1 cellular context compared by ENCODE assay signal in the genomic region with DNA sequence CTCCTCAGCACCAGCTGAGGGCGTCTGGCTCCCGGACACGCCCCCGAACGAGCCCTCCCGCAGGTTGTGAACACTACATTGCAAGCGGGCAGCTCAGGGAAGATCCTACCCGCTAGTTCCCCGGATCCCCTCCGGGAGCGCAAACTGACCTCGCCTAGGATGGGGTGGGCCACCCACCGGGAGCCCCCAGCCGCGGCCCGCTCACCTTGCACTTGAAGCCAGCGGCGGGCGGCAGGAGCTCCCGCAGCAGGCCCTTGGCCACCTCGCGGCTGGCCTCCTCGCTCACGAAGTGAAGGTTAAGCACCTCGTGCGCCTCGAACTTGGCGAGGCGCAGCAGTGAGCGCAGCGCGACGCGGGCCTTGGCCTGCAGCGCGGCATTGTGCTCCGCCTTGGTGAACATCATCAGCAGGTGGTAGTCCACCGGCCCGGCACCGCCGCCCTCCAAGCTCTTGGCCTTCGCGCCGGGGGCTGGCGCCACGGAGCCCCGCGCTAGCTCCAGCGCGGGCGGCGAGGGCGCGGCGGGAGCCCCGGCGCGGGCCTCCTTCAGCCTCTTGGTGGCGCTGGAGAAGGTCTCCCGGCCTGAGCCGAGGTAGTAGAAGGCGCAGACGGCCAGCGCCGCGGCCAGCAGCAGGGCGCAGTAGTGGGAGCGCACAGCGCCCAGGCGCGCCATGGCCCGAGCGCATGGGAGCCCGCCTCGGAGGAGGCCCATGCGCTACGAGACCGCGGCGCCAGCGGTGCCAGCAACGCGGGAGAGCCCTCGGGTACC.
TF ChIP-seq lines count a peak whose summit lies in the region.

No MANE protein-coding gene starts in this region.

TF ChIP-seq in K562, 482 proteins besides CTCF, POLR2A, EP300 and RAD21 (continued from another document and continues in another):
- TF ChIP-seq, protein P1, sequence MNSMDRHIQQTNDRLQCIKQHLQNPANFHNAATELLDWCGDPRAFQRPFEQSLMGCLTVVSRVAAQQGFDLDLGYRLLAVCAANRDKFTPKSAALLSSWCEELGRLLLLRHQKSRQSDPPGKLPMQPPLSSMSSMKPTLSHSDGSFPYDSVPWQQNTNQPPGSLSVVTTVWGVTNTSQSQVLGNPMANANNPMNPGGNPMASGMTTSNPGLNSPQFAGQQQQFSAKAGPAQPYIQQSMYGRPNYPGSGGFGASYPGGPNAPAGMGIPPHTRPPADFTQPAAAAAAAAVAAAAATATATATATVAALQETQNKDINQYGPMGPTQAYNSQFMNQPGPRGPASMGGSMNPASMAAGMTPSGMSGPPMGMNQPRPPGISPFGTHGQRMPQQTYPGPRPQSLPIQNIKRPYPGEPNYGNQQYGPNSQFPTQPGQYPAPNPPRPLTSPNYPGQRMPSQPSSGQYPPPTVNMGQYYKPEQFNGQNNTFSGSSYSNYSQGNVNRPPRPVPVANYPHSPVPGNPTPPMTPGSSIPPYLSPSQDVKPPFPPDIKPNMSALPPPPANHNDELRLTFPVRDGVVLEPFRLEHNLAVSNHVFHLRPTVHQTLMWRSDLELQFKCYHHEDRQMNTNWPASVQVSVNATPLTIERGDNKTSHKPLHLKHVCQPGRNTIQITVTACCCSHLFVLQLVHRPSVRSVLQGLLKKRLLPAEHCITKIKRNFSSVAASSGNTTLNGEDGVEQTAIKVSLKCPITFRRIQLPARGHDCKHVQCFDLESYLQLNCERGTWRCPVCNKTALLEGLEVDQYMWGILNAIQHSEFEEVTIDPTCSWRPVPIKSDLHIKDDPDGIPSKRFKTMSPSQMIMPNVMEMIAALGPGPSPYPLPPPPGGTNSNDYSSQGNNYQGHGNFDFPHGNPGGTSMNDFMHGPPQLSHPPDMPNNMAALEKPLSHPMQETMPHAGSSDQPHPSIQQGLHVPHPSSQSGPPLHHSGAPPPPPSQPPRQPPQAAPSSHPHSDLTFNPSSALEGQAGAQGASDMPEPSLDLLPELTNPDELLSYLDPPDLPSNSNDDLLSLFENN (IDR thresholded peaks at IDR 0.05; ENCODE audit: low read depth in 2 of 2, low read length in 2 of 2) = no peak
- TF ChIP-seq CUX1 (CRISPR knock-in tag; IDR thresholded peaks at IDR 0.05) = no peak
- TF ChIP-seq TFAP4 (CRISPR knock-in tag; IDR thresholded peaks at IDR 0.05; ENCODE audit: borderline replicate concordance) = peak; percentile 72
- TF ChIP-seq HDAC1 (IDR thresholded peaks at IDR 0.05) = peak in 1 of 2 experiments; percentile 5; a peak in 1 of 4 replicates
- peak; percentile 80 for TF ChIP-seq RBFOX2 (IDR thresholded peaks at IDR 0.05; ENCODE audit: low read depth, low read length)
- no peak for TF ChIP-seq NFATC3 (IDR thresholded peaks at IDR 0.05)
- no peak for TF ChIP-seq ZNF274 (IDR thresholded peaks at IDR 0.05; ENCODE audit: borderline replicate concordance, low read depth, low read length)
- TF ChIP-seq ZNF282 (CRISPR knock-in tag; IDR thresholded peaks at IDR 0.05) = peak; percentile 74; the same call in 1 of the 2 replicates
- no peak for TF ChIP-seq HMG20A (CRISPR knock-in tag; conservative IDR thresholded peaks at IDR 0.05)
- TF ChIP-seq, protein P2, sequence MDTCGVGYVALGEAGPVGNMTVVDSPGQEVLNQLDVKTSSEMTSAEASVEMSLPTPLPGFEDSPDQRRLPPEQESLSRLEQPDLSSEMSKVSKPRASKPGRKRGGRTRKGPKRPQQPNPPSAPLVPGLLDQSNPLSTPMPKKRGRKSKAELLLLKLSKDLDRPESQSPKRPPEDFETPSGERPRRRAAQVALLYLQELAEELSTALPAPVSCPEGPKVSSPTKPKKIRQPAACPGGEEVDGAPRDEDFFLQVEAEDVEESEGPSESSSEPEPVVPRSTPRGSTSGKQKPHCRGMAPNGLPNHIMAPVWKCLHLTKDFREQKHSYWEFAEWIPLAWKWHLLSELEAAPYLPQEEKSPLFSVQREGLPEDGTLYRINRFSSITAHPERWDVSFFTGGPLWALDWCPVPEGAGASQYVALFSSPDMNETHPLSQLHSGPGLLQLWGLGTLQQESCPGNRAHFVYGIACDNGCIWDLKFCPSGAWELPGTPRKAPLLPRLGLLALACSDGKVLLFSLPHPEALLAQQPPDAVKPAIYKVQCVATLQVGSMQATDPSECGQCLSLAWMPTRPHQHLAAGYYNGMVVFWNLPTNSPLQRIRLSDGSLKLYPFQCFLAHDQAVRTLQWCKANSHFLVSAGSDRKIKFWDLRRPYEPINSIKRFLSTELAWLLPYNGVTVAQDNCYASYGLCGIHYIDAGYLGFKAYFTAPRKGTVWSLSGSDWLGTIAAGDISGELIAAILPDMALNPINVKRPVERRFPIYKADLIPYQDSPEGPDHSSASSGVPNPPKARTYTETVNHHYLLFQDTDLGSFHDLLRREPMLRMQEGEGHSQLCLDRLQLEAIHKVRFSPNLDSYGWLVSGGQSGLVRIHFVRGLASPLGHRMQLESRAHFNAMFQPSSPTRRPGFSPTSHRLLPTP (IDR thresholded peaks at IDR 0.05; ENCODE audit: borderline replicate concordance, extremely low read depth, insufficient read length) = no peak
- no peak for TF ChIP-seq SREBF2 (CRISPR knock-in tag; IDR thresholded peaks at IDR 0.05)
- no peak for TF ChIP-seq ZNF551 (CRISPR knock-in tag; IDR thresholded peaks at IDR 0.05)
- no peak for TF ChIP-seq RBM15 (IDR thresholded peaks at IDR 0.05; ENCODE audit: insufficient read depth, low read length)
- TF ChIP-seq GABPA (tag; conservative IDR thresholded peaks at IDR 0.05; ENCODE audit: low read depth) = no peak
- no peak for TF ChIP-seq TCF3 (CRISPR knock-in tag; IDR thresholded peaks at IDR 0.05)
- peak; percentile 17 for TF ChIP-seq FUS (optimal IDR thresholded peaks at IDR 0.05; ENCODE audit: low read depth, low read length)
- TF ChIP-seq SPI1 (IDR thresholded peaks at IDR 0.05; ENCODE audit: borderline replicate concordance, low read depth, low read length) = no peak
- no peak for TF ChIP-seq CBX1 (IDR thresholded peaks at IDR 0.05; ENCODE audit: low read depth)
- peak; percentile 45 for TF ChIP-seq CCNT2 (IDR thresholded peaks at IDR 0.05; ENCODE audit: borderline replicate concordance, extremely low read depth, insufficient read length, low read depth, low read length)
- no peak for TF ChIP-seq ELF1 (tag; IDR thresholded peaks at IDR 0.05)
- TF ChIP-seq MED1 (CRISPR knock-in tag; IDR thresholded peaks at IDR 0.05; ENCODE audit: borderline replicate concordance) = no peak
- no peak for TF ChIP-seq MIER1 (IDR thresholded peaks at IDR 0.05; ENCODE audit: low read depth)
- TF ChIP-seq NFE2 (IDR thresholded peaks at IDR 0.05; ENCODE audit: low read depth) = no peak
- no peak for TF ChIP-seq DPF2 (IDR thresholded peaks at IDR 0.05)
- TF ChIP-seq, protein P3, sequence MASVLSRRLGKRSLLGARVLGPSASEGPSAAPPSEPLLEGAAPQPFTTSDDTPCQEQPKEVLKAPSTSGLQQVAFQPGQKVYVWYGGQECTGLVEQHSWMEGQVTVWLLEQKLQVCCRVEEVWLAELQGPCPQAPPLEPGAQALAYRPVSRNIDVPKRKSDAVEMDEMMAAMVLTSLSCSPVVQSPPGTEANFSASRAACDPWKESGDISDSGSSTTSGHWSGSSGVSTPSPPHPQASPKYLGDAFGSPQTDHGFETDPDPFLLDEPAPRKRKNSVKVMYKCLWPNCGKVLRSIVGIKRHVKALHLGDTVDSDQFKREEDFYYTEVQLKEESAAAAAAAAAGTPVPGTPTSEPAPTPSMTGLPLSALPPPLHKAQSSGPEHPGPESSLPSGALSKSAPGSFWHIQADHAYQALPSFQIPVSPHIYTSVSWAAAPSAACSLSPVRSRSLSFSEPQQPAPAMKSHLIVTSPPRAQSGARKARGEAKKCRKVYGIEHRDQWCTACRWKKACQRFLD (CRISPR knock-in tag; IDR thresholded peaks at IDR 0.05) = no peak; the same call in 1 of the 2 replicates
- peak; percentile 48; the same call in 1 of the 2 replicates for TF ChIP-seq ZNF583 (CRISPR knock-in tag; IDR thresholded peaks at IDR 0.05)
- no peak for TF ChIP-seq HDAC3 (IDR thresholded peaks at IDR 0.05; ENCODE audit: borderline replicate concordance, partially characterized antibody)
- TF ChIP-seq, protein P4, sequence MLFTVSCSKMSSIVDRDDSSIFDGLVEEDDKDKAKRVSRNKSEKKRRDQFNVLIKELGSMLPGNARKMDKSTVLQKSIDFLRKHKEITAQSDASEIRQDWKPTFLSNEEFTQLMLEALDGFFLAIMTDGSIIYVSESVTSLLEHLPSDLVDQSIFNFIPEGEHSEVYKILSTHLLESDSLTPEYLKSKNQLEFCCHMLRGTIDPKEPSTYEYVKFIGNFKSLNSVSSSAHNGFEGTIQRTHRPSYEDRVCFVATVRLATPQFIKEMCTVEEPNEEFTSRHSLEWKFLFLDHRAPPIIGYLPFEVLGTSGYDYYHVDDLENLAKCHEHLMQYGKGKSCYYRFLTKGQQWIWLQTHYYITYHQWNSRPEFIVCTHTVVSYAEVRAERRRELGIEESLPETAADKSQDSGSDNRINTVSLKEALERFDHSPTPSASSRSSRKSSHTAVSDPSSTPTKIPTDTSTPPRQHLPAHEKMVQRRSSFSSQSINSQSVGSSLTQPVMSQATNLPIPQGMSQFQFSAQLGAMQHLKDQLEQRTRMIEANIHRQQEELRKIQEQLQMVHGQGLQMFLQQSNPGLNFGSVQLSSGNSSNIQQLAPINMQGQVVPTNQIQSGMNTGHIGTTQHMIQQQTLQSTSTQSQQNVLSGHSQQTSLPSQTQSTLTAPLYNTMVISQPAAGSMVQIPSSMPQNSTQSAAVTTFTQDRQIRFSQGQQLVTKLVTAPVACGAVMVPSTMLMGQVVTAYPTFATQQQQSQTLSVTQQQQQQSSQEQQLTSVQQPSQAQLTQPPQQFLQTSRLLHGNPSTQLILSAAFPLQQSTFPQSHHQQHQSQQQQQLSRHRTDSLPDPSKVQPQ (CRISPR knock-in tag; IDR thresholded peaks at IDR 0.05; ENCODE audit: borderline replicate concordance) = no peak
- no peak for TF ChIP-seq PBX2 (CRISPR knock-in tag; IDR thresholded peaks at IDR 0.05; ENCODE audit: low read depth)
- TF ChIP-seq PBX2 (tag; conservative IDR thresholded peaks at IDR 0.05; ENCODE audit: low read depth) = no peak
- no peak for TF ChIP-seq TBL1XR1 (IDR thresholded peaks at IDR 0.05; ENCODE audit: low read length in 2 of 2)
- no peak for TF ChIP-seq ILK (tag; IDR thresholded peaks at IDR 0.05; ENCODE audit: borderline replicate concordance, low read depth)
- no peak for TF ChIP-seq EHMT2 (IDR thresholded peaks at IDR 0.05)
- TF ChIP-seq PCBP1 (IDR thresholded peaks at IDR 0.05; ENCODE audit: low read depth, low read length, poor library complexity, severe bottlenecking) = peak; percentile 32
- no peak for TF ChIP-seq CBFB (CRISPR knock-in tag; IDR thresholded peaks at IDR 0.05)
